Comparison of ENCODE assay signal across 10 cellular contexts in genomic region chr3:172201990-172202318, GRCh38.
DNase-seq lines count a peak whose midpoint lies in the region; TF ChIP-seq lines count a peak whose summit lies in the region.
"Had no signal": no experiment of that assay in that cellular context is flagged by ENCODE, and none has a peak within 500 bp of the region (broad histone marks: within the 10 kb centered on the region; RNA-seq: fewer than 3 reads in every experiment).

No MANE protein-coding gene starts in this region.

- peaks cover 9% of the 10 kb centered on the region for H3K79me1 ChIP-seq in H9 (ENCODE audit: insufficient read depth, low read depth, low read length, poor library complexity, severe bottlenecking)

- H3F3A ChIP-seq in smooth muscle cell (ENCODE audit: low read depth): peaks cover 59% of the 10 kb centered on the region

- H3T11ph ChIP-seq in H9 (ENCODE audit: low read length): no peak overlapping the region

- H2BK5ac ChIP-seq in H9 (ENCODE audit: insufficient read length, low read length): no peak overlapping the region

- H4K91ac ChIP-seq in H9 (ENCODE audit: insufficient read length, low read depth, low read length): no peak overlapping the region

- no peak overlapping the region for H3K18ac ChIP-seq in H9 (ENCODE audit: insufficient read length, low read depth, low read length)

- H3K79me2 ChIP-seq in H9 (ENCODE audit: insufficient read depth, low read length): peaks cover 13% of the 10 kb centered on the region
- peaks cover 89% of the 10 kb centered on the region for H3K79me2 ChIP-seq in smooth muscle cell (ENCODE audit: low read depth)

- H2BK120ac ChIP-seq in H9 (ENCODE audit: low read depth, low read length, poor library complexity, severe bottlenecking): peak overlapping the region; percentile 36

- no peaks in the 10 kb centered on the region for H3K27me3 ChIP-seq in H9 (ENCODE audit: insufficient read depth, low read length)
- no peaks in the 10 kb centered on the region for H3K27me3 ChIP-seq in ascending aorta
- no peaks in the 10 kb centered on the region for H3K27me3 ChIP-seq in right atrium auricular region
- no peaks in the 10 kb centered on the region for H3K27me3 ChIP-seq in smooth muscle cell (ENCODE audit: low read depth)

- H3K27ac ChIP-seq in H9 (ENCODE audit: insufficient read length, low read depth, low read length) (no peak overlapping the region), ascending aorta (peak overlapping the region; percentile 75 to 88), right atrium auricular region (peak overlapping the region; percentile 79 to 84), smooth muscle cell (ENCODE audit: low read depth) (peak overlapping the region; percentile 98)

- H3K9me3 Mint-ChIP-seq in H9: peaks cover 12 to 13% of the 10 kb centered on the region in 2 experiments

- H3K27ac Mint-ChIP-seq in H9: peak overlapping the region; percentile 11 to 51 (median 19); a peak in 2 of 7 replicates
- H3K27ac Mint-ChIP-seq: activated naive CD8-positive, alpha-beta T cell treated with anti-CD3 and anti-CD28 coated beads, Interleukin-2, amount 10 ng/mL, durations not matched to agents 7 days and 5 days; T-helper 2 cell treated with Interferon-gamma antibody and Interleukin-4, amounts not matched to agents 5 μg/mL and 100 μg/mL, for 36 hours had no signal

- H3K23me2 ChIP-seq in H9 (ENCODE audit: insufficient read length, low read depth, low read length, poor library complexity, severe bottlenecking): no peaks in the 10 kb centered on the region

- H2AFZ ChIP-seq in H9 (ENCODE audit: low read length): no peak overlapping the region
- no peak overlapping the region for H2AFZ ChIP-seq in smooth muscle cell (ENCODE audit: low read depth)

- H3K9ac ChIP-seq in H9 (ENCODE audit: extremely low read depth, insufficient read length, low read length) (no peak overlapping the region), smooth muscle cell (ENCODE audit: low read depth) (peak overlapping the region; percentile 94)

- H3K14ac ChIP-seq in H9 (ENCODE audit: insufficient read depth, low read length): no peak overlapping the region

- H3K36me3 ChIP-seq in ascending aorta (no peaks in the 10 kb centered on the region), right atrium auricular region (no peaks in the 10 kb centered on the region), smooth muscle cell (ENCODE audit: low read depth) (no peaks in the 10 kb centered on the region)

- H3K27me3 Mint-ChIP-seq in H9 (ENCODE audit: low read depth): no peaks in the 10 kb centered on the region
- H3K27me3 Mint-ChIP-seq: activated naive CD8-positive, alpha-beta T cell treated with anti-CD3 and anti-CD28 coated beads, Interleukin-2, amount 10 ng/mL, durations not matched to agents 7 days and 5 days had no signal

- peaks cover 27 to 32% of the 10 kb centered on the region in 2 experiments for H3K4me1 Mint-ChIP-seq in H9
- H3K4me1 Mint-ChIP-seq: activated naive CD8-positive, alpha-beta T cell treated with anti-CD3 and anti-CD28 coated beads, Interleukin-2, amount 10 ng/mL, durations not matched to agents 7 days and 5 days had no signal

- H3K4me3 ChIP-seq in ascending aorta (no peak overlapping the region), right atrium auricular region (no peak overlapping the region), smooth muscle cell (no peak overlapping the region)

- no peak overlapping the region for H4K5ac ChIP-seq in H9 (ENCODE audit: insufficient read length, low read depth, low read length)

- intact Hi-C loops in ascending aorta (cut with DNase I): loop anchor here (2.0 to 5.0 kb wide), 5 partner anchors 49 to 161 kb away; no protein-coding TSS in a partner anchor

- H3K9me3 ChIP-seq in H9 (ENCODE audit: control insufficient read depth, low read depth, low read length): no peaks in the 10 kb centered on the region
- no peaks in the 10 kb centered on the region for H3K9me3 ChIP-seq in ascending aorta
- H3K9me3 ChIP-seq in right atrium auricular region: no peaks in the 10 kb centered on the region
- H3K9me3 ChIP-seq in smooth muscle cell (replicated peaks; ENCODE audit: low read depth): no peaks in the 10 kb centered on the region

- no peaks in the 10 kb centered on the region for H4K20me1 ChIP-seq in H9 (ENCODE audit: control insufficient read depth, insufficient read depth, insufficient read length)
- H4K20me1 ChIP-seq in smooth muscle cell (ENCODE audit: low read depth): peaks cover 34% of the 10 kb centered on the region

- H3K23ac ChIP-seq in H9 (ENCODE audit: insufficient read length, low read depth, low read length): no peak overlapping the region

- H2BK15ac ChIP-seq in H9 (ENCODE audit: low read depth, low read length): no peak overlapping the region

- H4K8ac ChIP-seq in H9 (replicated peaks; ENCODE audit: insufficient read length, low read depth, low read length): no peak overlapping the region

- no CpG with 5 or more reads among the region's 3 CpGs for WGBS in H9 (ENCODE audit: extremely low coverage, insufficient read length, low lambda C conversion rate)
- WGBS in smooth muscle cell (ENCODE audit: low lambda C conversion rate): 33% methylated on average over 3 of the region's 3 CpGs

- TF ChIP-seq CTCF in H9 (conservative IDR thresholded peaks at IDR 0.05) (no peak), ascending aorta (IDR thresholded peaks at IDR 0.05) (peak in 1 of 3 experiments; percentile 25), right atrium auricular region (IDR thresholded peaks at IDR 0.05) (no peak), smooth muscle cell (IDR thresholded peaks at IDR 0.05; ENCODE audit: borderline replicate concordance, insufficient read depth, poor library complexity, severe bottlenecking) (no peak)

- H3K36me3 Mint-ChIP-seq in H9 (ENCODE audit: insufficient read depth in 1 of 3, low read depth in 3 of 3): peaks cover 18 to 27% (median 25%) of the 10 kb centered on the region in 3 experiments

- H3K4me2 ChIP-seq in H9 (ENCODE audit: insufficient read depth, insufficient read length, low read length) (no peak overlapping the region), smooth muscle cell (peak overlapping the region; percentile 79)

- H3K4me1 ChIP-seq in H9 (ENCODE audit: insufficient read depth, low read length) (peaks cover 15% of the 10 kb centered on the region), ascending aorta (peaks cover 11 to 48% of the 10 kb centered on the region in 2 donors), right atrium auricular region (peaks cover 0 to 57% of the 10 kb centered on the region in 2 donors), smooth muscle cell (ENCODE audit: low read depth) (peaks cover 41% of the 10 kb centered on the region)

- DNase-seq in H9 (no peak), ascending aorta (ENCODE audit: low spot score in 2 of 2) (peak; percentile 29 to 79), right atrium auricular region (ENCODE audit: low spot score) (no peak), smooth muscle cell (lab: John Stamatoyannopoulos, UW; ENCODE audit: unreplicated experiment) (no peak), nucleus accumbens (lab: John Stamatoyannopoulos, UW) (no peak), NCI-H146 (lab: John Stamatoyannopoulos, UW) (no peak)
- DNase-seq in stimulated activated CD4-positive, alpha-beta T cell treated with anti-CD3 and anti-CD28 coated beads, Interleukin-4, amount 100 ng/mL, for 1 hour: no peak
- DNase-seq in effector CD4-positive, alpha-beta T cell: no peak
- DNase-seq: activated naive CD8-positive, alpha-beta T cell treated with anti-CD3 and anti-CD28 coated beads, Interleukin-2, amount 10 ng/mL, durations not matched to agents 7 days and 5 days had no signal

- no peak overlapping the region for H2BK12ac ChIP-seq in H9 (ENCODE audit: insufficient read length, low read depth, low read length)

- H3K4me3 Mint-ChIP-seq in H9: no peak overlapping the region
- H3K4me3 Mint-ChIP-seq: activated naive CD8-positive, alpha-beta T cell treated with anti-CD3 and anti-CD28 coated beads, Interleukin-2, amount 10 ng/mL, durations not matched to agents 7 days and 5 days; T-helper 2 cell treated with Interferon-gamma antibody and Interleukin-4, amounts not matched to agents 5 μg/mL and 100 μg/mL, for 36 hours had no signal

- no peak overlapping the region for H2BK20ac ChIP-seq in H9 (ENCODE audit: low read depth, low read length, poor library complexity, severe bottlenecking)

- no peak overlapping the region for H2AK5ac ChIP-seq in H9 (ENCODE audit: insufficient read length, low read length)

- no peak overlapping the region for H3K4ac ChIP-seq in H9 (ENCODE audit: low read depth, low read length)

- no peak overlapping the region for H3K56ac ChIP-seq in H9 (ENCODE audit: insufficient read length, low read depth, low read length)

Comparison
In these comparisons a context has a peak if more than half of its experiments do, and no peak if none do; other contexts are left out.
1. DNase-seq: peak in ascending aorta (2 of 2); none in H9 (single experiment), right atrium auricular region (single experiment), smooth muscle cell (single experiment), nucleus accumbens (0 of 56), NCI-H146 (single experiment), stimulated activated CD4-positive, alpha-beta T cell treated with anti-CD3 and anti-CD28 coated beads, Interleukin-4, amount 100 ng/mL, for 1 hour (single experiment) and effector CD4-positive, alpha-beta T cell (single experiment).